In genomic region chr1:182303778-182304177, GRCh38 we compare ENCODE assay signal across 13 cellular contexts.
DNase-seq lines count a peak whose midpoint lies in the region; ATAC-seq and TF ChIP-seq lines count a peak whose summit lies in the region.
"Had no signal": no experiment of that assay in that cellular context is flagged by ENCODE, and none has a peak within 500 bp of the region (broad histone marks: within the 10 kb centered on the region; RNA-seq: fewer than 3 reads in every experiment).

No MANE protein-coding gene starts in this region.

- H3K36me3 Mint-ChIP-seq in activated T-helper 17 cell treated with anti-CD3 and anti-CD28 coated beads, Interleukin-2, amount 50 U/mL, for 72 hours (ENCODE audit: low read depth) = peaks cover 5% of the 10 kb centered on the region

- H3K4me3 Mint-ChIP-seq in activated T-helper 17 cell treated with anti-CD3 and anti-CD28 coated beads, Interleukin-2, amount 50 U/mL, for 72 hours = no peak overlapping the region
- H3K4me3 Mint-ChIP-seq: central memory CD8-positive, alpha-beta T cell had no signal

- peaks cover 18% of the 10 kb centered on the region for H3K4me1 Mint-ChIP-seq in activated T-helper 17 cell treated with anti-CD3 and anti-CD28 coated beads, Interleukin-2, amount 50 U/mL, for 72 hours

- H3K27ac Mint-ChIP-seq in activated T-helper 17 cell treated with anti-CD3 and anti-CD28 coated beads, Interleukin-2, amount 50 U/mL, for 72 hours = peak overlapping the region; percentile 5

- ATAC-seq in GM18502 (IDR thresholded peaks at IDR 0.05; ENCODE audit: poor library complexity, unreplicated experiment) = peak; percentile 85
- ATAC-seq in GM19468 (IDR thresholded peaks at IDR 0.05; ENCODE audit: extremely low read depth, unreplicated experiment) = peak; percentile 66
- ATAC-seq in HG03103 (IDR thresholded peaks at IDR 0.05; ENCODE audit: low read depth, unreplicated experiment) = peak; percentile 68
- ATAC-seq in activated T-helper 17 cell treated with anti-CD3 and anti-CD28 coated beads, Interleukin-2, amount 50 U/mL, for 72 hours (replicated peaks) = no peak
- ATAC-seq in HG03457 (IDR thresholded peaks at IDR 0.05; ENCODE audit: unreplicated experiment) = no peak
- ATAC-seq: left lung had no signal

- H3K9me3 Mint-ChIP-seq in activated T-helper 17 cell treated with anti-CD3 and anti-CD28 coated beads, Interleukin-2, amount 50 U/mL, for 72 hours = no peaks in the 10 kb centered on the region
- H3K9me3 Mint-ChIP-seq: central memory CD8-positive, alpha-beta T cell had no signal

- no peak overlapping the region for H3K27ac ChIP-seq in RWPE1
- H3K27ac ChIP-seq: left lung had no signal

- POLR2A ChIA-PET in RWPE1 (lab: Yijun Ruan, JAX; ENCODE audit: low non-redundant PET) = no interaction called here

- TF ChIP-seq CTCF in RWPE1 (conservative IDR thresholded peaks at IDR 0.05; ENCODE audit: low read depth) = no peak

- no peaks in the 10 kb centered on the region for H3K27me3 Mint-ChIP-seq in activated T-helper 17 cell treated with anti-CD3 and anti-CD28 coated beads, Interleukin-2, amount 50 U/mL, for 72 hours
- H3K27me3 Mint-ChIP-seq: central memory CD8-positive, alpha-beta T cell had no signal

- CTCF ChIA-PET in RWPE1 (lab: Yijun Ruan, JAX) = interaction anchor here (0.6 kb wide), 1 partner anchor 94 kb away, joined by 5 read pairs; no protein-coding TSS in a partner anchor

- DNase-seq in RWPE1 (ENCODE audit: low spot score) (no peak), HuH-7.5 (ENCODE audit: low spot score) (no peak), NCI-H1694 (lab: John Stamatoyannopoulos, UW) (no peak)
- DNase-seq: activated T-cell treated with anti-CD3 and anti-CD28 coated beads, Interleukin-2, amount 50 U/mL, for 48 hours; left lung; NCI-H510A; T1000 had no signal

Comparison
In these comparisons a context has a peak if more than half of its experiments do, and no peak if none do; other contexts are left out.
1. ATAC-seq: peak in GM18502 (single experiment), GM19468 (single experiment) and HG03103 (single experiment); none in activated T-helper 17 cell treated with anti-CD3 and anti-CD28 coated beads, Interleukin-2, amount 50 U/mL, for 72 hours (single experiment) and HG03457 (single experiment).